ENCODE assay signal across 8 cellular contexts in genomic region chr2:110853516-110853915, GRCh38.
DNase-seq lines count a peak whose midpoint lies in the region; ATAC-seq and TF ChIP-seq lines count a peak whose summit lies in the region.

No MANE protein-coding gene starts in this region.

- no TSS peak for BruUV-seq in HCT116 (replicated peaks; lab: Mats Ljungman, UMichigan)

- no peak overlapping the region for H3K23ac ChIP-seq in mesenchymal stem cell (ENCODE audit: low read length in 2 of 2)

- CTCF ChIA-PET in CD4-positive, alpha-beta T cell (lab: Charles Lee): interaction anchor here (0.6 to 1.4 kb wide), 3 partner anchors 21 to 269 kb away, joined by 3 to 4 read pairs (median 3); no protein-coding TSS in a partner anchor
- CTCF ChIA-PET in HCT116 (lab: Charles Lee): interaction anchor here (1.0 kb wide), 1 partner anchor 25 kb away, joined by 3 read pairs; no protein-coding TSS in a partner anchor

- no peaks in the 10 kb centered on the region for H3K27me3 Mint-ChIP-seq in CD4-positive, alpha-beta T cell

- intact Hi-C loops in CD4-positive, alpha-beta T cell (cut with DNase I, micrococcal nuclease): loop anchor here in 1 of 2 experiments (2.0 kb wide), 1 partner anchor 43 kb away; no protein-coding TSS in a partner anchor
- intact Hi-C loops in HCT116 (cut with micrococcal nuclease) (no loop called here), body of pancreas (cut with DNase I) (no loop called here), prostate gland (cut with DNase I) (no loop called here)

- H3K79me1 ChIP-seq in mesenchymal stem cell (replicated peaks; ENCODE audit: low read length, poor library complexity, severe bottlenecking): no peaks in the 10 kb centered on the region

- H3K4me3 ChIP-seq in HCT116 (replicated peaks in 1 of 2; ENCODE audit: low read depth in 1 of 2, low read length in 2 of 2) (no peak overlapping the region), body of pancreas (no peak overlapping the region), mesenchymal stem cell (ENCODE audit: insufficient read depth in 1 of 2, low read depth in 1 of 2, low read length in 2 of 2) (no peak overlapping the region), prostate gland (no peak overlapping the region)

- H3K27ac Mint-ChIP-seq in CD4-positive, alpha-beta T cell: peak overlapping the region; percentile 61

- no peaks in the 10 kb centered on the region for H3K36me3 Mint-ChIP-seq in CD4-positive, alpha-beta T cell (ENCODE audit: low read depth)

- peaks cover 52% of the 10 kb centered on the region for H3K4me1 Mint-ChIP-seq in CD4-positive, alpha-beta T cell (ENCODE audit: low read depth)

- no peak overlapping the region for H3K27ac ChIP-seq in CD4-positive, alpha-beta T cell (ENCODE audit: low read depth, low read length)
- H3K27ac ChIP-seq in HCT116 (ENCODE audit: low read depth, low read length): no peak overlapping the region
- no peak overlapping the region for H3K27ac ChIP-seq in body of pancreas
- no peak overlapping the region for H3K27ac ChIP-seq in mesenchymal stem cell (ENCODE audit: low read length, poor library complexity, severe bottlenecking)
- H3K27ac ChIP-seq in prostate gland: no peak overlapping the region

- H3K79me2 ChIP-seq in HCT116 (ENCODE audit: insufficient read depth, low read length): no peaks in the 10 kb centered on the region

- no peak overlapping the region for H2AK5ac ChIP-seq in mesenchymal stem cell (ENCODE audit: low read length, severe bottlenecking)

- H3K4ac ChIP-seq in mesenchymal stem cell (ENCODE audit: low read depth in 1 of 2, low read length in 2 of 2): no peak overlapping the region

- TF ChIP-seq POLR2A in HCT116 (IDR thresholded peaks at IDR 0.05; ENCODE audit: borderline replicate concordance, extremely low read depth, insufficient read depth, insufficient read length) (no peak), body of pancreas (IDR thresholded peaks at IDR 0.05) (no peak), prostate gland (IDR thresholded peaks at IDR 0.05) (no peak)

- POLR2A ChIA-PET in CD4-positive, alpha-beta T cell (lab: Charles Lee): interaction anchor here (0.6 kb wide), 1 partner anchor 112 kb away, joined by 3 read pairs; no protein-coding TSS in a partner anchor
- POLR2A ChIA-PET in HCT116 (lab: Charles Lee): no interaction called here

- H3K9ac ChIP-seq in HCT116 (ENCODE audit: low read length) (no peak overlapping the region), mesenchymal stem cell (ENCODE audit: low read length) (no peak overlapping the region)

- no peak overlapping the region for H3K18ac ChIP-seq in mesenchymal stem cell (ENCODE audit: low read depth in 1 of 2, low read length in 2 of 2)

- H3K4me2 ChIP-seq in HCT116 (ENCODE audit: low read length) (no peak overlapping the region), mesenchymal stem cell (ENCODE audit: low read length, poor library complexity, severe bottlenecking) (no peak overlapping the region)

- H4K91ac ChIP-seq in mesenchymal stem cell (ENCODE audit: low read length): no peak overlapping the region

- peak in 7 of 10 experiments; percentile 17 to 42 (median 26) for DNase-seq in CD4-positive, alpha-beta T cell
- DNase-seq in HCT116 (ENCODE audit: low read depth, low spot score) (peak; percentile 27), body of pancreas (peak in 2 of 4 donors; percentile 31 to 52), mesenchymal stem cell (peak; percentile 21), GM19240 (ENCODE audit: insufficient read length, low spot score) (no peak), prostate gland (ENCODE audit: low spot score) (no peak), epidermal melanocyte (ENCODE audit: insufficient read length, low spot score) (no peak)

- no peaks in the 10 kb centered on the region for H3K9me3 Mint-ChIP-seq in CD4-positive, alpha-beta T cell

- TF ChIP-seq CTCF in CD4-positive, alpha-beta T cell (IDR thresholded peaks at IDR 0.05): peak; percentile 39
- peak; percentile 39 to 81 (median 72); a peak in 5 of 6 replicates for TF ChIP-seq CTCF in HCT116 (IDR thresholded peaks at IDR 0.05 in 2 of 3, conservative IDR thresholded peaks at IDR 0.05 in 1 of 3; ENCODE audit: borderline replicate concordance in 1 of 3, insufficient read depth in 1 of 3, low read depth in 2 of 3, low read length in 2 of 3)
- TF ChIP-seq CTCF in body of pancreas (IDR thresholded peaks at IDR 0.05): peak in 6 of 7 experiments; percentile 23 to 35 (median 28)
- TF ChIP-seq CTCF in prostate gland (IDR thresholded peaks at IDR 0.05): no peak

- no peak overlapping the region for H4K8ac ChIP-seq in mesenchymal stem cell (ENCODE audit: low read length)

- H3K36me3 ChIP-seq in HCT116 (ENCODE audit: control insufficient read depth in 1 of 2, insufficient read depth in 2 of 2, low read length in 2 of 2) (no peaks in the 10 kb centered on the region), body of pancreas (replicated peaks in 1 of 2; ENCODE audit: insufficient read depth in 1 of 2, low read depth in 2 of 2) (no peaks in the 10 kb centered on the region), mesenchymal stem cell (ENCODE audit: control insufficient read depth in 1 of 2, insufficient read depth in 2 of 2, low read depth in 1 of 2, low read length in 2 of 2) (no peaks in the 10 kb centered on the region), prostate gland (no peaks in the 10 kb centered on the region)

- RAD21 ChIA-PET in HCT116 (lab: Charles Lee; ENCODE audit: low non-redundant PET in 1 of 2, low total read pairs in 2 of 2, uncharacterized antibody in 2 of 2, unreplicated experiment in 2 of 2): no interaction called here

- no peak overlapping the region for H2BK12ac ChIP-seq in mesenchymal stem cell (ENCODE audit: low read length in 2 of 2)

- no peaks in the 10 kb centered on the region for H3K9me2 ChIP-seq in HCT116 (ENCODE audit: insufficient read depth)

- H3K4me1 ChIP-seq in HCT116 (ENCODE audit: control insufficient read depth in 1 of 2, insufficient read depth in 2 of 2, low read length in 2 of 2) (peaks cover 0 to 5% of the 10 kb centered on the region in 2 experiments; a peak in 2 of 4 replicates), body of pancreas (no peaks in the 10 kb centered on the region), mesenchymal stem cell (ENCODE audit: control insufficient read depth, insufficient read depth, low read depth, low read length) (no peaks in the 10 kb centered on the region), prostate gland (replicated peaks) (no peaks in the 10 kb centered on the region)

- H2BK120ac ChIP-seq in mesenchymal stem cell (ENCODE audit: low read depth, low read length): no peak overlapping the region

- WGBS in body of pancreas, 2 donors: 26 to 29% methylated on average over 5 of the region's 5 CpGs
- 55% methylated on average over 2 of the region's 5 CpGs for WGBS in mesenchymal stem cell
- WGBS in prostate gland: 65% methylated on average over 5 of the region's 5 CpGs

- H3K4me3 Mint-ChIP-seq in CD4-positive, alpha-beta T cell: peak overlapping the region; percentile 9

- no peaks in the 10 kb centered on the region for H4K20me1 ChIP-seq in HCT116 (ENCODE audit: insufficient read depth)

- no peak overlapping the region for H3K14ac ChIP-seq in mesenchymal stem cell (ENCODE audit: low read length in 2 of 2)

- H2AFZ ChIP-seq in HCT116 (ENCODE audit: low read depth, low read length, poor library complexity, severe bottlenecking) (no peak overlapping the region), mesenchymal stem cell (ENCODE audit: low read depth, low read length) (no peak overlapping the region)

- no peaks in the 10 kb centered on the region for H3K27me3 ChIP-seq in CD4-positive, alpha-beta T cell (ENCODE audit: control insufficient read depth, insufficient read depth, low read length)
- H3K27me3 ChIP-seq in HCT116 (ENCODE audit: insufficient read depth, low read length) (no peaks in the 10 kb centered on the region), body of pancreas (no peaks in the 10 kb centered on the region), mesenchymal stem cell (ENCODE audit: control insufficient read depth in 1 of 2, insufficient read depth in 1 of 2, low read length in 2 of 2) (peaks cover 24 to 49% of the 10 kb centered on the region in 2 experiments), prostate gland (replicated peaks; ENCODE audit: insufficient read depth) (no peaks in the 10 kb centered on the region)

- no peak overlapping the region for H2BK5ac ChIP-seq in mesenchymal stem cell (ENCODE audit: low read depth, low read length, poor library complexity, severe bottlenecking)

- no peaks in the 10 kb centered on the region for H3K9me3 ChIP-seq in CD4-positive, alpha-beta T cell (ENCODE audit: control insufficient read depth, low read length)
- H3K9me3 ChIP-seq in HCT116 (ENCODE audit: control insufficient read depth in 1 of 2, insufficient read depth in 1 of 2, low read depth in 1 of 2, low read length in 2 of 2) (no peaks in the 10 kb centered on the region), body of pancreas (no peaks in the 10 kb centered on the region), mesenchymal stem cell (ENCODE audit: control insufficient read depth, low read length) (no peaks in the 10 kb centered on the region), prostate gland (no peaks in the 10 kb centered on the region)

- no peak overlapping the region for H2BK15ac ChIP-seq in mesenchymal stem cell (ENCODE audit: low read depth, poor library complexity, severe bottlenecking)

- TF ChIP-seq RAD21 in HCT116 (IDR thresholded peaks at IDR 0.05; ENCODE audit: low read depth): peak; percentile 33; the same call in 1 of the 2 replicates

- no peak for ATAC-seq in CD4-positive, alpha-beta T cell (ENCODE audit: poor library complexity)
- peak; percentile 86 for ATAC-seq in HCT116
- ATAC-seq in SK-N-SH treated with all-trans-retinoic acid at 6 μM for 48 hours: peak; percentile 90
- no peak for ATAC-seq in body of pancreas

TF ChIP-seq in HCT116, 20 proteins besides CTCF, POLR2A, EP300 and RAD21 (continues in another document):
- TF ChIP-seq TCF7L2 (IDR thresholded peaks at IDR 0.05; ENCODE audit: borderline replicate concordance, extremely low read depth, insufficient read depth, insufficient read length) (no peak), SP1 (IDR thresholded peaks at IDR 0.05; ENCODE audit: low read depth) (no peak), EZH2phosphoT487 (IDR thresholded peaks at IDR 0.05; ENCODE audit: borderline replicate concordance) (no peak), FOSL1 (IDR thresholded peaks at IDR 0.05; ENCODE audit: low read depth) (no peak), YY1 (IDR thresholded peaks at IDR 0.05; ENCODE audit: extremely low read depth, insufficient replicate concordance, low read depth, low read length) (no peak), ZFX (IDR thresholded peaks at IDR 0.05) (no peak)

TF ChIP-seq in SK-N-SH treated with all-trans-retinoic acid at 6 μM for 48 hours, 23 proteins besides CTCF, POLR2A, EP300 and RAD21 (continues in another document):
- TF ChIP-seq TOX (CRISPR knock-in tag; IDR thresholded peaks at IDR 0.05; ENCODE audit: borderline replicate concordance): no peak
- no peak for TF ChIP-seq ARNTL (CRISPR knock-in tag; IDR thresholded peaks at IDR 0.05; ENCODE audit: borderline replicate concordance, low read depth)
- no peak for TF ChIP-seq ZNF565 (CRISPR knock-in tag; conservative IDR thresholded peaks at IDR 0.05; ENCODE audit: low read depth)
- no peak for TF ChIP-seq ZFP3 (CRISPR knock-in tag; IDR thresholded peaks at IDR 0.05)
- no peak for TF ChIP-seq ZNF70 (CRISPR knock-in tag; IDR thresholded peaks at IDR 0.05)
- no peak for TF ChIP-seq RARB (CRISPR knock-in tag; IDR thresholded peaks at IDR 0.05)
- no peak for TF ChIP-seq ZFP30 (CRISPR knock-in tag; IDR thresholded peaks at IDR 0.05)

Comparison
In these comparisons a context has a peak if more than half of its experiments do, and no peak if none do; other contexts are left out.
1. ATAC-seq: peak in HCT116 (single experiment) and SK-N-SH treated with all-trans-retinoic acid at 6 μM for 48 hours (single experiment); none in CD4-positive, alpha-beta T cell (single experiment) and body of pancreas (single experiment).
2. DNase-seq: peak in CD4-positive, alpha-beta T cell (7 of 10), HCT116 (single experiment) and mesenchymal stem cell (single experiment); none in GM19240 (single experiment), prostate gland (single experiment) and epidermal melanocyte (single experiment).
3. CTCF ChIP-seq: peak in CD4-positive, alpha-beta T cell (single experiment), HCT116 (3 of 3) and body of pancreas (6 of 7); none in prostate gland (0 of 4).